16 cellular contexts compared by ENCODE assay signal in the genomic region with DNA sequence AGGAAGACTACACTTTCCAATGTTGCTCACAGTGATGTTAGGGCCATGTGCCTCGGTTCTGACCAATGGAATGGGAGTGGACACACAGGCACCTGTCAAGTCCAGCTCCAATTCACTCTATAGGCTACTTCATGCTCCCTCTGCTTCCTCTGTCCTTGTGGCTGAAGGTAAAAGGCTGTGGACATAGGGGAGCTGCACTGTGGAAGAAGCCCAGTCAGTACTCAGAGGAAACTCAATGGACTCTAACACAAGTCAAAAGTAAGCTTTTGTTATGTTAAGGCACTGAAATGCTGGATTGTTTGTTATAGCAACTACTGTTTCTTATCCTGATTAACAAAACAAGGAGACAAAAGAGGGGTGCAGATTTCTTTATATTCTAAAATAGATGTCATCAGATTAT.
"Had no signal": no experiment of that assay in that cellular context is flagged by ENCODE, and none has a peak within 500 bp of the region (broad histone marks: within the 10 kb centered on the region; RNA-seq: fewer than 3 reads in every experiment).

No MANE protein-coding gene starts in this region.

- H3K9me3 Mint-ChIP-seq: endodermal cell; mesothelial cell of epicardium; neural progenitor cell; stimulated activated naive CD8-positive, alpha-beta T cell treated with anti-CD3 and anti-CD28 coated beads, Interleukin-15, amount 100 ng/mL, for 72 hours; type B pancreatic cell had no signal

- H3K27me3 Mint-ChIP-seq: stimulated activated naive CD8-positive, alpha-beta T cell treated with anti-CD3 and anti-CD28 coated beads, Interleukin-15, amount 100 ng/mL, for 72 hours; type B pancreatic cell had no signal

- ATAC-seq: heart left ventricle; pancreas; sciatic nerve; stimulated activated naive CD8-positive, alpha-beta T cell treated with anti-CD3 and anti-CD28 coated beads, Interleukin-15, amount 100 ng/mL, for 72 hours had no signal

- H3K27ac Mint-ChIP-seq: endodermal cell, mesothelial cell of epicardium, neural progenitor cell, type B pancreatic cell had no signal

- DNase-seq: activated effector memory CD4-positive, alpha-beta T cell treated with anti-CD3 and anti-CD28 coated beads, Interleukin-2, amount 50 U/mL, for 16 hours; activated T-cell treated with anti-CD3 and anti-CD28 coated beads for 4 hours; amniotic stem cell; dorsolateral prefrontal cortex; heart left ventricle; islet precursor cell; pancreas; SIG-M5; stimulated activated naive CD8-positive, alpha-beta T cell treated with anti-CD3 and anti-CD28 coated beads, Interleukin-15, amount 100 ng/mL, for 72 hours had no signal

- H2AFZ ChIP-seq: neural progenitor cell had no signal

- H3K36me3 Mint-ChIP-seq: mesothelial cell of epicardium, neural progenitor cell, type B pancreatic cell had no signal

- H3K9me3 ChIP-seq: heart left ventricle, pancreas had no signal

- H3K36me3 ChIP-seq: heart left ventricle, neural progenitor cell, pancreas had no signal

- H3K9ac ChIP-seq: neural progenitor cell had no signal

- H3K4me1 Mint-ChIP-seq: neural progenitor cell had no signal

- H3K4me1 ChIP-seq: heart left ventricle, neural progenitor cell, pancreas had no signal

- FAIRE-seq: frontal cortex, pancreas had no signal

- H3K27me3 ChIP-seq: neural progenitor cell, pancreas had no signal

- H3K27ac ChIP-seq: dorsolateral prefrontal cortex, heart left ventricle, neural progenitor cell, pancreas had no signal

- H3K4me3 ChIP-seq: dorsolateral prefrontal cortex, heart left ventricle, lung, neural progenitor cell, pancreas had no signal

- H3K4me2 ChIP-seq: neural progenitor cell had no signal

- H3K4me3 Mint-ChIP-seq: endodermal cell, mesothelial cell of epicardium, neural progenitor cell, type B pancreatic cell had no signal
